ENCODE assay signal across 12 cellular contexts in the genomic region with DNA sequence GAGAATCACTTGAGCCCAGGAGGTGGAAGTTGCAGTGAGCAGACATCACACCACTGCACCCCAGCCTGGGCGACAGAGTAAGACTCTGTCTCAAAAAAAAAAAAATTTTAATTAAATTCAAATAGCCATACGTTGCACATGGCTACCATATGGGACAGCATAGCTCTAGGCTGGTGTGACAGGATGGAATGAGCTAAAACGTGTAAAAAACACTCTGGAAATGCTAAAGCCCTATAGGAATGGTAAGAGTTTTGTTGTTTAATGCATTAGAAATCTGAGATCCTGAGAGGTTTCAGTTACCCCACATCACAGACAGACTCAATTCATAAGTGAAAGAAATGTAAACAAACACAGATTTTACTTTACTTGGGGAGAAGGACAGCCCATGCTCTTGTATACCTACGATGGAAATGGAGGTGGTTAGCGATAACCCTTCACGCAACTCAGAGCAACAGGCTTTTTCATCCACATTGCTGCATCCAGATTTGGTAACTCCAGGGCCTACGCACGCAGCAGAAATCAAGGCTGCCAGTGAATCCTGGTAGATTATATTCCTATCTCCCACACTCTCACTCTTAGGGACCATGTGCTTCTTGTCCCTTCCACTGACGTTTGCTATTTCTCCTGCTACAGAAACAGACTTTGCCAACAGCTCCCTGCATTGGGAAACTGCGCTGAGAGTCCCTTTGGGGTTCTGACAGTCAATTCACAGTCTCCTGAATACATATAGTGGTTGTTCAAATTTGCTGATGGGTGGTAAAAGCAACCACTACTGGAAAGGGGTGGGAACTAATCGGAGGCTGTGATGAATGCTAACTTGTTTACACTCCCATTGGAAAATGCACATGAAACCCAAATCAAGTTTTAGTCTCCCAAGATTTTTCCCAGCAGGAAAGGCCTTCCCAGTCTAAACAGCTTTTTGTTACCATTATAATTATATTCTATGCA. TPM values are rescaled to one million over a fixed set of nuclear protein-coding genes. Genes with fewer than 3 reads are reported as not detected.
DNase-seq lines count a peak whose midpoint lies in the region; ATAC-seq, FAIRE-seq and TF ChIP-seq lines count a peak whose summit lies in the region.
"Had no signal": no experiment of that assay in that cellular context is flagged by ENCODE, and none has a peak within 500 bp of the region (broad histone marks: within the 10 kb centered on the region; RNA-seq: fewer than 3 reads in every experiment).

No MANE protein-coding gene starts in this region.

- POLR2A ChIA-PET in HepG2 (lab: Yijun Ruan, JAX) = no interaction called here

- H3K4me1 ChIP-seq in GM23338 (ENCODE audit: insufficient read depth) (peaks cover 31% of the 10 kb centered on the region), HepG2 (ENCODE audit: insufficient read depth, low read length) (peaks cover 12% of the 10 kb centered on the region), smooth muscle cell (ENCODE audit: low read depth) (peaks cover 36% of the 10 kb centered on the region)

- DNase-seq in GM23338 (ENCODE audit: low spot score) (no peak), HepG2 (ENCODE audit: low spot score) (no peak), smooth muscle cell (lab: John Stamatoyannopoulos, UW; ENCODE audit: unreplicated experiment) (no peak), DMS79 (lab: John Stamatoyannopoulos, UW) (no peak), GOT3 (lab: John Stamatoyannopoulos, UW) (no peak), NCI-H510A treated with DMSO at 0.1 percent for 48 hours (lab: John Stamatoyannopoulos, UW) (no peak), putamen (ENCODE audit: low spot score) (no peak)
- DNase-seq: Calu3, NCI-H1694 had no signal

- H4K20me1 ChIP-seq in GM23338 (replicated peaks; ENCODE audit: insufficient read depth) = no peaks in the 10 kb centered on the region
- no peaks in the 10 kb centered on the region for H4K20me1 ChIP-seq in HepG2 (ENCODE audit: insufficient read depth, low read length)
- H4K20me1 ChIP-seq in smooth muscle cell (ENCODE audit: low read depth) = no peaks in the 10 kb centered on the region

- in situ Hi-C loops in HepG2 (cut with HindIII; ENCODE audit: extremely low pct_ligation_motif_present, low pct_unique_long_range_greater_than_20kb) = no loop called here

- TF ChIP-seq RAD21 in HepG2 (CRISPR knock-in tag; IDR thresholded peaks at IDR 0.05) = no peak

- no peaks in the 10 kb centered on the region for H3K36me3 Mint-ChIP-seq in GM23338 (ENCODE audit: low read depth)
- H3K36me3 Mint-ChIP-seq in activated T-helper 17 cell treated with anti-CD3 and anti-CD28 coated beads, Interleukin-2, amount 50 U/mL, for 72 hours (ENCODE audit: low read depth) = peaks cover 71% of the 10 kb centered on the region

- peaks cover 50% of the 10 kb centered on the region for H3K4me1 Mint-ChIP-seq in GM23338
- peaks cover 38% of the 10 kb centered on the region for H3K4me1 Mint-ChIP-seq in activated T-helper 17 cell treated with anti-CD3 and anti-CD28 coated beads, Interleukin-2, amount 50 U/mL, for 72 hours

- H3K4me3 ChIP-seq in GM23338 (no peak overlapping the region), HepG2 (replicated peaks in 1 of 3; ENCODE audit: insufficient read depth in 1 of 3, low read depth in 2 of 3, low read length in 3 of 3) (no peak overlapping the region), smooth muscle cell (no peak overlapping the region)

- H3K27ac ChIP-seq in GM23338 (ENCODE audit: low read depth) (no peak overlapping the region), HepG2 (ENCODE audit: extremely low read length, insufficient read depth, low read length) (no peak overlapping the region), smooth muscle cell (ENCODE audit: low read depth) (peak overlapping the region; percentile 54)

- FAIRE-seq in HepG2 (lab: Jason Lieb, UNC) = no peak
- FAIRE-seq: endometrium, GM12892 had no signal

- TF ChIP-seq CTCF in GM23338 (conservative IDR thresholded peaks at IDR 0.05; ENCODE audit: low read depth in 2 of 2) (no peak), HepG2 (CRISPR knock-in tag; IDR thresholded peaks at IDR 0.05) (no peak), smooth muscle cell (IDR thresholded peaks at IDR 0.05; ENCODE audit: borderline replicate concordance, insufficient read depth, poor library complexity, severe bottlenecking) (no peak)

- H3K4me3 Mint-ChIP-seq in GM23338 = no peak overlapping the region
- H3K4me3 Mint-ChIP-seq in activated T-helper 17 cell treated with anti-CD3 and anti-CD28 coated beads, Interleukin-2, amount 50 U/mL, for 72 hours = peak overlapping the region; percentile 94

- no peaks in the 10 kb centered on the region for H3K9me2 ChIP-seq in GM23338 (ENCODE audit: insufficient read depth)

- CTCF ChIA-PET in HepG2 (lab: Yijun Ruan, JAX; ENCODE audit: low intra/inter-chr PET ratio, low total read pairs) = no interaction called here

- H3K4me2 ChIP-seq in GM23338 (peak overlapping the region; percentile 9), HepG2 (ENCODE audit: low read depth, low read length) (no peak overlapping the region), smooth muscle cell (peak overlapping the region; percentile 97)

- TF ChIP-seq EP300 in HepG2 (IDR thresholded peaks at IDR 0.05; ENCODE audit: low read depth in 2 of 2, low read length in 2 of 2) (no peak), HepG2 (CRISPR knock-in tag; IDR thresholded peaks at IDR 0.05; ENCODE audit: borderline replicate concordance) (no peak)

- no peak for TF ChIP-seq POLR2A in HepG2 (IDR thresholded peaks at IDR 0.05; ENCODE audit: insufficient read depth in 1 of 2, low read depth in 2 of 2, low read length in 2 of 2)

- H3K9me3 ChIP-seq in HepG2 (ENCODE audit: low read length) (no peaks in the 10 kb centered on the region), smooth muscle cell (replicated peaks; ENCODE audit: low read depth) (no peaks in the 10 kb centered on the region)

- no peak for ATAC-seq in GM23338
- no peak for ATAC-seq in activated T-helper 17 cell treated with anti-CD3 and anti-CD28 coated beads, Interleukin-2, amount 50 U/mL, for 72 hours (replicated peaks)
- no peak for ATAC-seq in HepG2

- H3K27ac Mint-ChIP-seq in GM23338 = no peak overlapping the region; the same call in 1 of the 2 replicates
- no peak overlapping the region for H3K27ac Mint-ChIP-seq in activated T-helper 17 cell treated with anti-CD3 and anti-CD28 coated beads, Interleukin-2, amount 50 U/mL, for 72 hours

- H3K36me3 ChIP-seq in GM23338 (ENCODE audit: insufficient read depth) (no peaks in the 10 kb centered on the region), HepG2 (replicated peaks in 1 of 2; ENCODE audit: control insufficient read depth in 1 of 2, insufficient read depth in 2 of 2, low read length in 2 of 2) (no peaks in the 10 kb centered on the region), smooth muscle cell (ENCODE audit: low read depth) (no peaks in the 10 kb centered on the region)

- no peak overlapping the region for H2AFZ ChIP-seq in GM23338
- H2AFZ ChIP-seq in HepG2 (ENCODE audit: low read length) = no peak overlapping the region
- H2AFZ ChIP-seq in smooth muscle cell (ENCODE audit: low read depth) = no peak overlapping the region

- H3K9ac ChIP-seq in HepG2 (ENCODE audit: insufficient read depth, low read depth, low read length) (no peak overlapping the region), smooth muscle cell (ENCODE audit: low read depth) (peak overlapping the region; percentile 14)

- peaks cover 15% of the 10 kb centered on the region for H3K27me3 Mint-ChIP-seq in GM23338 (ENCODE audit: insufficient read depth, low read depth, poor library complexity)
- H3K27me3 Mint-ChIP-seq in activated T-helper 17 cell treated with anti-CD3 and anti-CD28 coated beads, Interleukin-2, amount 50 U/mL, for 72 hours = no peaks in the 10 kb centered on the region

- intact Hi-C loops in HepG2 (cut with micrococcal nuclease; ENCODE audit: unreplicated experiment) = loop anchor here (5.0 kb wide), 2 partner anchors 48 to 62 kb away; no protein-coding TSS in a partner anchor

- no peaks in the 10 kb centered on the region; the same call in 2 of the 3 replicates for H3K9me3 Mint-ChIP-seq in GM23338
- no peaks in the 10 kb centered on the region for H3K9me3 Mint-ChIP-seq in activated T-helper 17 cell treated with anti-CD3 and anti-CD28 coated beads, Interleukin-2, amount 50 U/mL, for 72 hours

- no TSS peak for BruUV-seq in HepG2 (replicated peaks; lab: Mats Ljungman, UMichigan)

- H3K79me2 ChIP-seq in GM23338 (replicated peaks; ENCODE audit: insufficient read depth) = 0 out of 2 replicates have a peak, but pooled peaks cover 5% of the 10 kb centered on the region
- no peaks in the 10 kb centered on the region for H3K79me2 ChIP-seq in HepG2 (ENCODE audit: insufficient read depth, low read length)
- H3K79me2 ChIP-seq in smooth muscle cell (ENCODE audit: low read depth) = peaks cover 26% of the 10 kb centered on the region

- 37% methylated on average over 11 of the region's 11 CpGs for WGBS in HepG2 (ENCODE audit: low lambda C conversion rate)
- WGBS in smooth muscle cell (ENCODE audit: low lambda C conversion rate) = 56% methylated on average over 11 of the region's 11 CpGs

- H3F3A ChIP-seq in GM23338 (replicated peaks; ENCODE audit: low read depth) = peaks cover 9% of the 10 kb centered on the region
- peaks cover 13% of the 10 kb centered on the region for H3F3A ChIP-seq in smooth muscle cell (ENCODE audit: low read depth)

- peaks cover 29% of the 10 kb centered on the region for H3K27me3 ChIP-seq in GM23338 (ENCODE audit: insufficient read depth)
- peaks cover 8 to 41% of the 10 kb centered on the region in 2 experiments; a peak in 4 of 5 replicates for H3K27me3 ChIP-seq in HepG2 (ENCODE audit: control insufficient read depth in 1 of 2, insufficient read depth in 2 of 2, low read length in 2 of 2)
- H3K27me3 ChIP-seq in smooth muscle cell (ENCODE audit: low read depth) = no peaks in the 10 kb centered on the region

RNA-seq across cellular contexts. Expression of a gene that starts 3.1 kb away (rescaled TPM):
- 8.3 and 9.1 TPM in 2 replicates for total RNA-seq in GM23338 (2014; rRNA removed; shearing (Covaris generic))
- polyA plus RNA-seq in GM23338 (2016; fragmentation: Nextera tagmentation; extraction: Ambion mirVana) (5.8 and 5.9 TPM in 2 replicates), HepG2 (2011; rRNA removed) (0.09 and 0.16 TPM in 2 replicates), smooth muscle cell (10.7 and 15.3 TPM in 2 replicates)
- 10 to 100 TPM; 20.2 to 24.6 TPM for total RNA-seq in activated T-helper 17 cell treated with anti-CD3 and anti-CD28 coated beads, Interleukin-2, amount 50 U/mL, for 72 hours
- total RNA-seq in HepG2 (2016; rRNA removed; fragmentation: Illumina TruSeq; extraction: Trizol) (0.09 TPM in 1 of 2 replicates, not detected in the other), smooth muscle cell (7.9 and 12.7 TPM in 2 replicates)
- total RNA-seq in HepG2 (2016; cell fraction: cytosol; rRNA removed; fragmentation: Illumina TruSeq; extraction: Trizol; ENCODE audit: low read depth) = not detected in 2 replicates
- total RNA-seq in HepG2 (2016; cell fraction: insoluble cytoplasmic fraction; rRNA removed; fragmentation: Illumina TruSeq; extraction: Trizol) = 0.06 TPM in 1 of 2 replicates, not detected in the other
- not detected in 2 replicates for total RNA-seq in HepG2 (2016; cell fraction: membrane; rRNA removed; fragmentation: Illumina TruSeq; extraction: Trizol)
- not detected in 2 replicates for total RNA-seq in HepG2 (2016; cell fraction: nucleus; rRNA removed; fragmentation: Illumina TruSeq; extraction: Trizol)
- 0.05 and 0.09 TPM in 2 replicates for polyA plus RNA-seq in HepG2 (2011; cell fraction: cytosol; rRNA removed)
- polyA plus RNA-seq in HepG2 (2011; cell fraction: nucleus; rRNA removed) = 0.26 TPM in 1 of 2 replicates, not detected in the other
- 0.11 TPM in 1 of 2 replicates, not detected in the other for polyA plus RNA-seq in HepG2 (2012)
- polyA plus RNA-seq in HepG2 (2016; cell fraction: cytosol; fragmentation: Illumina TruSeq; extraction: Trizol; ENCODE audit: low read depth) = not detected in 2 replicates
- 0.25 TPM in 1 of 2 replicates, not detected in the other for polyA plus RNA-seq in HepG2 (2016; cell fraction: insoluble cytoplasmic fraction; fragmentation: Illumina TruSeq; extraction: Trizol; ENCODE audit: low read depth)
- polyA plus RNA-seq in HepG2 (2016; cell fraction: membrane; fragmentation: Illumina TruSeq; extraction: Trizol; ENCODE audit: low read depth) = not detected in 2 replicates
- polyA plus RNA-seq in HepG2 (2016; cell fraction: nucleus; fragmentation: Illumina TruSeq; extraction: Trizol; ENCODE audit: insufficient read depth, low read depth) = not detected in 2 replicates
- 0.18 and 30.8 TPM in 2 replicates for polyA minus RNA-seq in HepG2 (2011; rRNA and poly(A)+ RNA removed; ENCODE audit: low replicate concordance)
- polyA minus RNA-seq in HepG2 (2011; cell fraction: cytosol; rRNA and poly(A)+ RNA removed) = not detected in 2 replicates
- polyA minus RNA-seq in HepG2 (2011; cell fraction: nucleus; rRNA and poly(A)+ RNA removed) = 0.52 TPM in 1 of 2 replicates, not detected in the other
